Comparison of ENCODE assay signal across 17 cellular contexts in genomic region chr1:200233393-200233792, GRCh38.
A peak's percentile ranks its signal among the peaks of the same experiment; 100 is the strongest.
DNase-seq lines count a peak whose midpoint lies in the region; ATAC-seq, FAIRE-seq and TF ChIP-seq lines count a peak whose summit lies in the region.
"Had no signal": no experiment of that assay in that cellular context is flagged by ENCODE, and none has a peak within 500 bp of the region (broad histone marks: within the 10 kb centered on the region; RNA-seq: fewer than 3 reads in every experiment).

No MANE protein-coding gene starts in this region.

- no peaks in the 10 kb centered on the region for H3K9me3 ChIP-seq in smooth muscle cell (replicated peaks; ENCODE audit: low read depth)
- H3K9me3 ChIP-seq in lower lobe of right lung = no peaks in the 10 kb centered on the region
- no peaks in the 10 kb centered on the region for H3K9me3 ChIP-seq in HepG2 (ENCODE audit: low read length)
- H3K9me3 ChIP-seq: right atrium auricular region, thyroid gland had no signal

- H3K36me3 ChIP-seq in smooth muscle cell (ENCODE audit: low read depth) (no peaks in the 10 kb centered on the region), lower lobe of right lung (no peaks in the 10 kb centered on the region), HepG2 (replicated peaks in 1 of 2; ENCODE audit: control insufficient read depth in 1 of 2, insufficient read depth in 2 of 2, low read length in 2 of 2) (no peaks in the 10 kb centered on the region)
- H3K36me3 ChIP-seq: right atrium auricular region, thyroid gland had no signal

- POLR2A ChIA-PET in HepG2 (lab: Yijun Ruan, JAX) = no interaction called here

- peaks cover 14% of the 10 kb centered on the region for H3F3A ChIP-seq in smooth muscle cell (ENCODE audit: low read depth)

- H3K9ac ChIP-seq in smooth muscle cell (ENCODE audit: low read depth) = no peak overlapping the region
- H3K9ac ChIP-seq in HepG2 (ENCODE audit: insufficient read depth, low read depth, low read length) = no peak overlapping the region

- ATAC-seq in lower lobe of right lung (no peak), HepG2 (no peak)
- ATAC-seq: naive thymus-derived CD4-positive, alpha-beta T cell had no signal

- H3K4me3 Mint-ChIP-seq in HFFc6 = peak overlapping the region; percentile 38
- H3K4me3 Mint-ChIP-seq: naive thymus-derived CD4-positive, alpha-beta T cell had no signal

- no TSS peak for BruUV-seq in HepG2 (replicated peaks; lab: Mats Ljungman, UMichigan)

- TF ChIP-seq CTCF in HFFc6 (IDR thresholded peaks at IDR 0.05) (no peak), smooth muscle cell (IDR thresholded peaks at IDR 0.05; ENCODE audit: borderline replicate concordance, insufficient read depth, poor library complexity, severe bottlenecking) (no peak), lower lobe of right lung (IDR thresholded peaks at IDR 0.05) (no peak), HepG2 (CRISPR knock-in tag; IDR thresholded peaks at IDR 0.05) (no peak)

- in situ Hi-C loops in HepG2 (cut with HindIII; ENCODE audit: extremely low pct_ligation_motif_present, low pct_unique_long_range_greater_than_20kb) = no loop called here

- peaks cover 83% of the 10 kb centered on the region for H3K4me1 Mint-ChIP-seq in HFFc6 (ENCODE audit: low read depth)

- H3K27ac ChIP-seq in smooth muscle cell (ENCODE audit: low read depth) (peak overlapping the region; percentile 85), lower lobe of right lung (no peak overlapping the region), HepG2 (ENCODE audit: extremely low read length, insufficient read depth, low read length) (no peak overlapping the region)
- H3K27ac ChIP-seq: SK-N-MC, thyroid gland, VCaP had no signal

- TF ChIP-seq EP300 in HepG2 (IDR thresholded peaks at IDR 0.05; ENCODE audit: low read depth in 2 of 2, low read length in 2 of 2) = no peak
- no peak for TF ChIP-seq EP300 in HepG2 (CRISPR knock-in tag; IDR thresholded peaks at IDR 0.05; ENCODE audit: borderline replicate concordance)

- peak; percentile 68 for DNase-seq in HFFc6
- peak; percentile 24 for DNase-seq in UCSD-AML1 (lab: John Stamatoyannopoulos, UW; ENCODE audit: unreplicated experiment)
- peak; percentile 42 for DNase-seq in fibroblast of peridontal ligament (ENCODE audit: extremely low read depth)
- DNase-seq in smooth muscle cell (lab: John Stamatoyannopoulos, UW; ENCODE audit: unreplicated experiment) = no peak
- no peak for DNase-seq in lower lobe of right lung
- DNase-seq in HepG2 (ENCODE audit: low spot score) = no peak
- DNase-seq in HT-29 (ENCODE audit: low spot score) = no peak
- DNase-seq: activated naive CD4-positive, alpha-beta T cell; central memory CD4-positive, alpha-beta T cell; GDM1; naive thymus-derived CD4-positive, alpha-beta T cell; NCI-H1436; thyroid gland had no signal

- H3K4me1 ChIP-seq in smooth muscle cell (ENCODE audit: low read depth) (peaks cover 23% of the 10 kb centered on the region), lower lobe of right lung (peaks cover 8% of the 10 kb centered on the region), HepG2 (ENCODE audit: insufficient read depth, low read length) (peaks cover 12% of the 10 kb centered on the region)
- H3K4me1 ChIP-seq: right atrium auricular region, thyroid gland had no signal

- H3K27ac Mint-ChIP-seq in HFFc6 = peak overlapping the region; percentile 70
- H3K27ac Mint-ChIP-seq: naive thymus-derived CD4-positive, alpha-beta T cell had no signal

- intact Hi-C loops in lower lobe of right lung (cut with DNase I) (no loop called here), HepG2 (cut with micrococcal nuclease; ENCODE audit: unreplicated experiment) (no loop called here)

- no peaks in the 10 kb centered on the region for H3K27me3 ChIP-seq in smooth muscle cell (ENCODE audit: low read depth)
- no peaks in the 10 kb centered on the region for H3K27me3 ChIP-seq in lower lobe of right lung (ENCODE audit: low read depth)
- H3K27me3 ChIP-seq in HepG2 (ENCODE audit: control insufficient read depth in 1 of 2, insufficient read depth in 2 of 2, low read length in 2 of 2) = no peaks in the 10 kb centered on the region
- H3K27me3 ChIP-seq: right atrium auricular region, thyroid gland had no signal

- H3K27me3 Mint-ChIP-seq in HFFc6 (ENCODE audit: insufficient read depth) = no peaks in the 10 kb centered on the region; the same call in none of the 2 replicates

- no peak overlapping the region for H3K4me3 ChIP-seq in smooth muscle cell
- no peak overlapping the region for H3K4me3 ChIP-seq in lower lobe of right lung
- no peak overlapping the region for H3K4me3 ChIP-seq in HepG2 (replicated peaks in 1 of 3; ENCODE audit: insufficient read depth in 1 of 3, low read depth in 2 of 3, low read length in 3 of 3)
- H3K4me3 ChIP-seq: right atrium auricular region, SK-N-MC, thyroid gland had no signal

- CTCF ChIA-PET in HepG2 (lab: Yijun Ruan, JAX; ENCODE audit: low intra/inter-chr PET ratio, low total read pairs) = no interaction called here

- H2AFZ ChIP-seq in smooth muscle cell (ENCODE audit: low read depth) = peak overlapping the region; percentile 1
- no peak overlapping the region for H2AFZ ChIP-seq in HepG2 (ENCODE audit: low read length)

- H3K9me3 Mint-ChIP-seq in HFFc6 = no peaks in the 10 kb centered on the region

- no peaks in the 10 kb centered on the region for H3K79me2 ChIP-seq in smooth muscle cell (ENCODE audit: low read depth)
- no peaks in the 10 kb centered on the region for H3K79me2 ChIP-seq in HepG2 (ENCODE audit: insufficient read depth, low read length)

- 17% methylated on average over 10 of the region's 10 CpGs for WGBS in smooth muscle cell (ENCODE audit: low lambda C conversion rate)
- 66% methylated on average over 10 of the region's 10 CpGs for WGBS in HepG2 (ENCODE audit: low lambda C conversion rate)

- peaks cover 11% of the 10 kb centered on the region; the same call in 1 of the 2 replicates for H3K36me3 Mint-ChIP-seq in HFFc6 (ENCODE audit: low read depth)

- no peak for TF ChIP-seq RAD21 in HepG2 (CRISPR knock-in tag; IDR thresholded peaks at IDR 0.05)

- TF ChIP-seq POLR2A in HepG2 (IDR thresholded peaks at IDR 0.05; ENCODE audit: insufficient read depth in 1 of 2, low read depth in 2 of 2, low read length in 2 of 2) = no peak

- no peaks in the 10 kb centered on the region for H4K20me1 ChIP-seq in smooth muscle cell (ENCODE audit: low read depth)
- no peaks in the 10 kb centered on the region for H4K20me1 ChIP-seq in HepG2 (ENCODE audit: insufficient read depth, low read length)

- no peak for FAIRE-seq in HepG2 (lab: Jason Lieb, UNC)
- FAIRE-seq: GM19239 had no signal

- peak overlapping the region; percentile 63 for H3K4me2 ChIP-seq in smooth muscle cell
- H3K4me2 ChIP-seq in HepG2 (ENCODE audit: low read depth, low read length) = no peak overlapping the region

TF ChIP-seq in HepG2, 621 proteins besides CTCF, POLR2A, EP300 and RAD21:
- TF ChIP-seq CENPT (CRISPR knock-in tag; IDR thresholded peaks at IDR 0.05; ENCODE audit: low read depth) (no peak), PCBP2 (optimal IDR thresholded peaks at IDR 0.05; ENCODE audit: low read depth, low read length, poor library complexity, severe bottlenecking) (no peak), ZBTB25 (CRISPR knock-in tag; IDR thresholded peaks at IDR 0.05) (no peak), ATF7 (IDR thresholded peaks at IDR 0.05) (no peak), ATF7 (CRISPR knock-in tag; IDR thresholded peaks at IDR 0.05) (no peak), HNRNPUL1 (IDR thresholded peaks at IDR 0.05; ENCODE audit: low read depth, low read length) (no peak), NCOA5 (CRISPR knock-in tag; IDR thresholded peaks at IDR 0.05) (no peak), YEATS2 (CRISPR knock-in tag; IDR thresholded peaks at IDR 0.05; ENCODE audit: borderline replicate concordance) (no peak)

Comparison
In these comparisons a context has a peak if more than half of its experiments do, and no peak if none do; other contexts are left out.
1. DNase-seq: peak in HFFc6 (single experiment), UCSD-AML1 (single experiment) and fibroblast of peridontal ligament (single experiment); none in smooth muscle cell (single experiment), lower lobe of right lung (single experiment), HepG2 (single experiment) and HT-29 (single experiment).